ENCODE assay signal across 1 cellular context in the genomic region with DNA sequence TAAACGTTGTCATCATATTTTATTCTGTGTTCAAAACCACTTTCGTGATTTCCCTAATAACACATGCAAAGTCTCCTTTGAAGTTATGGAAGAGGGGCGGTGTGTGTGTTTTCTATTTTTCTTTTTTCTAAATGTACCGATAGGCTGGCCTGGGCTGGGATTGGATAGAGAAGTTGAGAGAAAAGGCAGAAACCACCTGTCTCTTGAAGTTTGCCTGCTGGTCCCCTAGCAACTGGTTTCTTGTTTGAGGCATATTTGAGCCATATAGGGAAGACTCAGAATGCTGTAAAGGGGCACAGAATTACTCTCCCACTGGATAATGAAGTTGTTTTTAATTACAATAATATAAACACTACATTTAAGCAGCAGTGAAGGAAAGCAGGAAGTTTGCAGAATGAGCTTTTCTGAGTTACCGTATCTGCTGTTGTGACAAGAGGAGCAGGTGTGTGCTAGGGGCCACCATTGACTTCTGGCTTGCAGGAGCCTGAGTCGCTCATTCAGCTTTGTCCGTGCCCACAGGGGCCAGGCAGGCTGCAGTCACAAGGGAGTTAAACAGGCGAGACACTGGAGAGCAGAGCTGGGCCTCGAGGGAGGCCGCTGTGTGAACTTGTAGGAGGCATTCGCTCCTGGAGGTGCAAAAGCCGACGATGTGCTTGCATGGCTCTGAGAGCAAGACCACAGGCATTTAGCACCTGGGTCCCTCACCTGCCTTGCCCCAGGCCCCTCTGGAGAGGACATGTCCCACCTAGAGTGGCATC.
TF ChIP-seq lines count a peak whose summit lies in the region.

No MANE protein-coding gene starts in this region.

TF ChIP-seq in GM23338, 12 proteins besides CTCF, POLR2A, EP300 and RAD21 (continued from another document):
- TF ChIP-seq, protein P1, sequence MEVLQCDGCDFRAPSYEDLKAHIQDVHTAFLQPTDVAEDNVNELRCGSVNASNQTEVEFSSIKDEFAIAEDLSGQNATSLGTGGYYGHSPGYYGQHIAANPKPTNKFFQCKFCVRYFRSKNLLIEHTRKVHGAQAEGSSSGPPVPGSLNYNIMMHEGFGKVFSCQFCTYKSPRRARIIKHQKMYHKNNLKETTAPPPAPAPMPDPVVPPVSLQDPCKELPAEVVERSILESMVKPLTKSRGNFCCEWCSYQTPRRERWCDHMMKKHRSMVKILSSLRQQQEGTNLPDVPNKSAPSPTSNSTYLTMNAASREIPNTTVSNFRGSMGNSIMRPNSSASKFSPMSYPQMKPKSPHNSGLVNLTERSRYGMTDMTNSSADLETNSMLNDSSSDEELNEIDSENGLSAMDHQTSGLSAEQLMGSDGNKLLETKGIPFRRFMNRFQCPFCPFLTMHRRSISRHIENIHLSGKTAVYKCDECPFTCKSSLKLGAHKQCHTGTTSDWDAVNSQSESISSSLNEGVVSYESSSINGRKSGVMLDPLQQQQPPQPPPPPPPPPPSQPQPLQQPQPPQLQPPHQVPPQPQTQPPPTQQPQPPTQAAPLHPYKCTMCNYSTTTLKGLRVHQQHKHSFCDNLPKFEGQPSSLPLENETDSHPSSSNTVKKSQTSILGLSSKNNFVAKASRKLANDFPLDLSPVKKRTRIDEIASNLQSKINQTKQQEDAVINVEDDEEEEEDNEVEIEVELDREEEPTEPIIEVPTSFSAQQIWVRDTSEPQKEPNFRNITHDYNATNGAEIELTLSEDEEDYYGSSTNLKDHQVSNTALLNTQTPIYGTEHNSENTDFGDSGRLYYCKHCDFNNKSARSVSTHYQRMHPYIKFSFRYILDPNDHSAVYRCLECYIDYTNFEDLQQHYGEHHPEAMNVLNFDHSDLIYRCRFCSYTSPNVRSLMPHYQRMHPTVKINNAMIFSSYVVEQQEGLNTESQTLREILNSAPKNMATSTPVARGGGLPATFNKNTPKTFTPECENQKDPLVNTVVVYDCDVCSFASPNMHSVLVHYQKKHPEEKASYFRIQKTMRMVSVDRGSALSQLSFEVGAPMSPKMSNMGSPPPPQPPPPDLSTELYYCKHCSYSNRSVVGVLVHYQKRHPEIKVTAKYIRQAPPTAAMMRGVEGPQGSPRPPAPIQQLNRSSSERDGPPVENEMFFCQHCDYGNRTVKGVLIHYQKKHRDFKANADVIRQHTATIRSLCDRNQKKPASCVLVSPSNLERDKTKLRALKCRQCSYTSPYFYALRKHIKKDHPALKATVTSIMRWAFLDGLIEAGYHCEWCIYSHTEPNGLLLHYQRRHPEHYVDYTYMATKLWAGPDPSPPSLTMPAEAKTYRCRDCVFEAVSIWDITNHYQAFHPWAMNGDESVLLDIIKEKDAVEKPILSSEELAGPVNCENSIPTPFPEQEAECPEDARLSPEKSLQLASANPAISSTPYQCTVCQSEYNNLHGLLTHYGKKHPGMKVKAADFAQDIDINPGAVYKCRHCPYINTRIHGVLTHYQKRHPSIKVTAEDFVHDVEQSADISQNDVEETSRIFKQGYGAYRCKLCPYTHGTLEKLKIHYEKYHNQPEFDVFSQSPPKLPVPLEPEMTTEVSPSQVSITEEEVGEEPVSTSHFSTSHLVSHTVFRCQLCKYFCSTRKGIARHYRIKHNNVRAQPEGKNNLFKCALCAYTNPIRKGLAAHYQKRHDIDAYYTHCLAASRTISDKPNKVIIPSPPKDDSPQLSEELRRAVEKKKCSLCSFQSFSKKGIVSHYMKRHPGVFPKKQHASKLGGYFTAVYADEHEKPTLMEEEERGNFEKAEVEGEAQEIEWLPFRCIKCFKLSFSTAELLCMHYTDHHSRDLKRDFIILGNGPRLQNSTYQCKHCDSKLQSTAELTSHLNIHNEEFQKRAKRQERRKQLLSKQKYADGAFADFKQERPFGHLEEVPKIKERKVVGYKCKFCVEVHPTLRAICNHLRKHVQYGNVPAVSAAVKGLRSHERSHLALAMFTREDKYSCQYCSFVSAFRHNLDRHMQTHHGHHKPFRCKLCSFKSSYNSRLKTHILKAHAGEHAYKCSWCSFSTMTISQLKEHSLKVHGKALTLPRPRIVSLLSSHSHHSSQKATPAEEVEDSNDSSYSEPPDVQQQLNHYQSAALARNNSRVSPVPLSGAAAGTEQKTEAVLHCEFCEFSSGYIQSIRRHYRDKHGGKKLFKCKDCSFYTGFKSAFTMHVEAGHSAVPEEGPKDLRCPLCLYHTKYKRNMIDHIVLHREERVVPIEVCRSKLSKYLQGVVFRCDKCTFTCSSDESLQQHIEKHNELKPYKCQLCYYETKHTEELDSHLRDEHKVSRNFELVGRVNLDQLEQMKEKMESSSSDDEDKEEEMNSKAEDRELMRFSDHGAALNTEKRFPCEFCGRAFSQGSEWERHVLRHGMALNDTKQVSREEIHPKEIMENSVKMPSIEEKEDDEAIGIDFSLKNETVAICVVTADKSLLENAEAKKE (CRISPR knock-in tag; IDR thresholded peaks at IDR 0.05): no peak
- no peak for TF ChIP-seq EZH2phosphoT487 (IDR thresholded peaks at IDR 0.05; ENCODE audit: unreplicated experiment)
- no peak for TF ChIP-seq CREB1 (CRISPR knock-in tag; IDR thresholded peaks at IDR 0.05; ENCODE audit: low read depth)
- TF ChIP-seq, protein P2, sequence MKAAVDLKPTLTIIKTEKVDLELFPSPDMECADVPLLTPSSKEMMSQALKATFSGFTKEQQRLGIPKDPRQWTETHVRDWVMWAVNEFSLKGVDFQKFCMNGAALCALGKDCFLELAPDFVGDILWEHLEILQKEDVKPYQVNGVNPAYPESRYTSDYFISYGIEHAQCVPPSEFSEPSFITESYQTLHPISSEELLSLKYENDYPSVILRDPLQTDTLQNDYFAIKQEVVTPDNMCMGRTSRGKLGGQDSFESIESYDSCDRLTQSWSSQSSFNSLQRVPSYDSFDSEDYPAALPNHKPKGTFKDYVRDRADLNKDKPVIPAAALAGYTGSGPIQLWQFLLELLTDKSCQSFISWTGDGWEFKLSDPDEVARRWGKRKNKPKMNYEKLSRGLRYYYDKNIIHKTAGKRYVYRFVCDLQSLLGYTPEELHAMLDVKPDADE (IDR thresholded peaks at IDR 0.05): no peak
- TF ChIP-seq STAT1 (IDR thresholded peaks at IDR 0.05; ENCODE audit: unreplicated experiment): no peak
- TF ChIP-seq, protein P3, sequence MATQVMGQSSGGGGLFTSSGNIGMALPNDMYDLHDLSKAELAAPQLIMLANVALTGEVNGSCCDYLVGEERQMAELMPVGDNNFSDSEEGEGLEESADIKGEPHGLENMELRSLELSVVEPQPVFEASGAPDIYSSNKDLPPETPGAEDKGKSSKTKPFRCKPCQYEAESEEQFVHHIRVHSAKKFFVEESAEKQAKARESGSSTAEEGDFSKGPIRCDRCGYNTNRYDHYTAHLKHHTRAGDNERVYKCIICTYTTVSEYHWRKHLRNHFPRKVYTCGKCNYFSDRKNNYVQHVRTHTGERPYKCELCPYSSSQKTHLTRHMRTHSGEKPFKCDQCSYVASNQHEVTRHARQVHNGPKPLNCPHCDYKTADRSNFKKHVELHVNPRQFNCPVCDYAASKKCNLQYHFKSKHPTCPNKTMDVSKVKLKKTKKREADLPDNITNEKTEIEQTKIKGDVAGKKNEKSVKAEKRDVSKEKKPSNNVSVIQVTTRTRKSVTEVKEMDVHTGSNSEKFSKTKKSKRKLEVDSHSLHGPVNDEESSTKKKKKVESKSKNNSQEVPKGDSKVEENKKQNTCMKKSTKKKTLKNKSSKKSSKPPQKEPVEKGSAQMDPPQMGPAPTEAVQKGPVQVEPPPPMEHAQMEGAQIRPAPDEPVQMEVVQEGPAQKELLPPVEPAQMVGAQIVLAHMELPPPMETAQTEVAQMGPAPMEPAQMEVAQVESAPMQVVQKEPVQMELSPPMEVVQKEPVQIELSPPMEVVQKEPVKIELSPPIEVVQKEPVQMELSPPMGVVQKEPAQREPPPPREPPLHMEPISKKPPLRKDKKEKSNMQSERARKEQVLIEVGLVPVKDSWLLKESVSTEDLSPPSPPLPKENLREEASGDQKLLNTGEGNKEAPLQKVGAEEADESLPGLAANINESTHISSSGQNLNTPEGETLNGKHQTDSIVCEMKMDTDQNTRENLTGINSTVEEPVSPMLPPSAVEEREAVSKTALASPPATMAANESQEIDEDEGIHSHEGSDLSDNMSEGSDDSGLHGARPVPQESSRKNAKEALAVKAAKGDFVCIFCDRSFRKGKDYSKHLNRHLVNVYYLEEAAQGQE (IDR thresholded peaks at IDR 0.05; ENCODE audit: unreplicated experiment): no peak
- no peak for TF ChIP-seq POLR2AphosphoS5 (IDR thresholded peaks at IDR 0.05; ENCODE audit: low read depth)
- TF ChIP-seq EZH2 (IDR thresholded peaks at IDR 0.05; ENCODE audit: low read depth, unreplicated experiment): no peak
